23 cellular contexts compared by ENCODE assay signal in genomic region chr16:84196101-84196500, GRCh38. TPM values are rescaled to one million over a fixed set of nuclear protein-coding genes. Genes with fewer than 3 reads are reported as not detected.
"Had no signal": no experiment of that assay in that cellular context is flagged by ENCODE, and none has a peak within 500 bp of the region (broad histone marks: within the 10 kb centered on the region; RNA-seq: fewer than 3 reads in every experiment).

No MANE protein-coding gene starts in this region.

- H3K27me3 ChIP-seq: adrenal gland, foreskin keratinocyte had no signal

- H3K4me3 Mint-ChIP-seq: activated T-helper 1 cell treated with anti-CD3 and anti-CD28 coated beads, Interleukin-12 subunit alpha, Interleukin-12 subunit beta, Interleukin-2, Interleukin-4 antibody, amounts not matched to agents 30 ng/mL and 10 ng/mL and 1 ng/mL, durations not matched to agents 14 hours and 24 hours and 36 hours; dendritic cell treated with granulocyte-macrophage colony-stimulating factor and Interleukin-4, amounts not matched to agents 40 ng/mL and 50 ng/mL, for 4 days; nephron had no signal

- H3K36me3 ChIP-seq: adrenal gland, lower lobe of right lung, tibial artery, WERI-Rb-1 had no signal

- H3K9me3 ChIP-seq: adrenal gland, lower lobe of right lung, tibial artery had no signal

- H3K27ac Mint-ChIP-seq: activated T-helper 1 cell treated with anti-CD3 and anti-CD28 coated beads, Interleukin-12 subunit alpha, Interleukin-12 subunit beta, Interleukin-2, Interleukin-4 antibody, amounts not matched to agents 30 ng/mL and 10 ng/mL and 1 ng/mL, durations not matched to agents 14 hours and 24 hours and 36 hours; dendritic cell treated with granulocyte-macrophage colony-stimulating factor and Interleukin-4, amounts not matched to agents 40 ng/mL and 50 ng/mL, for 4 days; nephron; stimulated activated naive B cell treated with anti-CD40 and anti-IgM and Interleukin-4, amounts not matched to agents 10 μg/mL and 1 μg/mL and 100 μg/mL, for 72 hours had no signal

- H3K27ac ChIP-seq: adrenal gland, foreskin keratinocyte, lower lobe of right lung, tibial artery, WERI-Rb-1 had no signal

- H3K9me3 Mint-ChIP-seq: activated naive CD4-positive, alpha-beta T cell treated with anti-CD3 and anti-CD28 coated beads, Interleukin-2, amount 50 U/mL, for 72 hours; activated T-helper 1 cell treated with anti-CD3 and anti-CD28 coated beads, Interleukin-12 subunit alpha, Interleukin-12 subunit beta, Interleukin-2, Interleukin-4 antibody, amounts not matched to agents 30 ng/mL and 10 ng/mL and 1 ng/mL, durations not matched to agents 14 hours and 24 hours and 36 hours; dendritic cell treated with granulocyte-macrophage colony-stimulating factor and Interleukin-4, amounts not matched to agents 40 ng/mL and 50 ng/mL, for 4 days; nephron; stimulated activated naive B cell treated with anti-CD40 and anti-IgM and Interleukin-4, amounts not matched to agents 10 μg/mL and 1 μg/mL and 100 μg/mL, for 72 hours had no signal

- DNase-seq: activated CD4-positive, alpha-beta T cell treated with anti-CD3 and anti-CD28 coated beads for 1 hour; activated gamma-delta T cell treated with Interleukin-2 at 50 U/mL for 16 hours; adrenal gland; effector CD8-positive, alpha-beta T cell; foreskin keratinocyte; hypothalamus; islet precursor cell; lower lobe of right lung; nucleus accumbens; stimulated activated naive B cell treated with anti-CD40 and anti-IgM and Interleukin-4, amounts not matched to agents 10 μg/mL and 1 μg/mL and 100 μg/mL, for 72 hours; tibial artery; WERI-Rb-1 had no signal

- H3K36me3 Mint-ChIP-seq: activated naive CD4-positive, alpha-beta T cell treated with anti-CD3 and anti-CD28 coated beads, Interleukin-2, amount 50 U/mL, for 72 hours; stimulated activated naive B cell treated with anti-CD40 and anti-IgM and Interleukin-4, amounts not matched to agents 10 μg/mL and 1 μg/mL and 100 μg/mL, for 72 hours had no signal

- H3K4me1 ChIP-seq: adrenal gland, lower lobe of right lung, tibial artery had no signal

- H3K4me3 ChIP-seq: adrenal gland, lower lobe of right lung, tibial artery had no signal

- H3K4me1 Mint-ChIP-seq: nephron had no signal

RNA-seq across cellular contexts. Expression of gene ADAD2, which starts 5.1 kb away (rescaled TPM):
- total RNA-seq: activated T-helper 1 cell treated with anti-CD3 and anti-CD28 coated beads, Interleukin-12 subunit alpha, Interleukin-12 subunit beta, Interleukin-2, Interleukin-4 antibody, amounts not matched to agents 30 ng/mL and 10 ng/mL and 1 ng/mL, durations not matched to agents 14 hours and 24 hours and 36 hours; astrocyte; cerebellum; fibroblast of lung; foreskin keratinocyte; lower lobe of right lung; T-helper 2 cell treated with Interferon-gamma antibody and Interleukin-4, amounts not matched to agents 100 ng/mL and 5 ng/mL, for 36 hours had no signal
- polyA plus RNA-seq: fibroblast of lung, foreskin keratinocyte had no signal

RNA-seq across cellular contexts. Expression of gene KCNG4, which starts 43.7 kb away (rescaled TPM):
- total RNA-seq: activated CD8-positive, alpha-beta memory T cell treated with anti-CD3 and anti-CD28 coated beads for 36 hours; activated naive CD4-positive, alpha-beta T cell treated with anti-CD3 and anti-CD28 coated beads, Interleukin-2, amount 50 U/mL, for 72 hours; activated T-helper 1 cell treated with anti-CD3 and anti-CD28 coated beads, Interleukin-12 subunit alpha, Interleukin-12 subunit beta, Interleukin-2, Interleukin-4 antibody, amounts not matched to agents 30 ng/mL and 10 ng/mL and 1 ng/mL, durations not matched to agents 14 hours and 24 hours and 36 hours; astrocyte; cerebellum; fibroblast of lung; foreskin keratinocyte; lower lobe of right lung; subcutaneous adipose tissue; T-helper 2 cell treated with Interferon-gamma antibody and Interleukin-4, amounts not matched to agents 100 ng/mL and 5 ng/mL, for 36 hours; urinary bladder had no signal
- polyA plus RNA-seq: fibroblast of lung, foreskin keratinocyte, urinary bladder had no signal

RNA-seq across cellular contexts. Expression of gene DNAAF1, which starts 51.0 kb away (rescaled TPM):
- total RNA-seq: activated naive CD4-positive, alpha-beta T cell treated with anti-CD3 and anti-CD28 coated beads, Interleukin-2, amount 50 U/mL, for 72 hours; activated T-helper 1 cell treated with anti-CD3 and anti-CD28 coated beads, Interleukin-12 subunit alpha, Interleukin-12 subunit beta, Interleukin-2, Interleukin-4 antibody, amounts not matched to agents 30 ng/mL and 10 ng/mL and 1 ng/mL, durations not matched to agents 14 hours and 24 hours and 36 hours; fibroblast of lung; foreskin keratinocyte; T-helper 2 cell treated with Interferon-gamma antibody and Interleukin-4, amounts not matched to agents 100 ng/mL and 5 ng/mL, for 36 hours; urinary bladder had no signal
- polyA plus RNA-seq: fibroblast of lung, foreskin keratinocyte had no signal
